Comparison of ENCODE assay signal across 24 cellular contexts in genomic region chrX:32525234-32525633, GRCh38.
"Had no signal": no experiment of that assay in that cellular context is flagged by ENCODE, and none has a peak within 500 bp of the region (broad histone marks: within the 10 kb centered on the region; RNA-seq: fewer than 3 reads in every experiment).

No MANE protein-coding gene starts in this region.

- ATAC-seq: activated CD4-positive, CD25-positive, alpha-beta regulatory T cell treated with anti-CD3 and anti-CD28 coated beads, Interleukin-2, amount 50 U/mL, for 24 hours; activated CD8-positive, alpha-beta T cell treated with anti-CD3 and anti-CD28 coated beads for 36 hours; activated T-cell treated with anti-CD3 and anti-CD28 coated beads, Interleukin-2, amount 50 U/mL, for 4 hours; activated T-helper 17 cell treated with anti-CD3 and anti-CD28 coated beads, Interleukin-2, amount 50 U/mL, for 72 hours; effector memory CD8-positive, alpha-beta T cell; foreskin keratinocyte; gastrocnemius medialis; T-helper 17 cell had no signal

- DNase-seq: activated B cell treated with CpG ODN at 0.5 μM for 24 hours; activated CD4-positive, alpha-beta T cell treated with anti-CD3 and anti-CD28 coated beads for 48 hours; activated CD4-positive, alpha-beta T cell treated with anti-CD3 and anti-CD28 coated beads, Interleukin-2, amount 50 U/mL, for 1 hour; activated CD4-positive, alpha-beta T cell treated with anti-CD3 and anti-CD28 coated beads, Interleukin-2, amount 50 U/mL, for 48 hours; activated CD8-positive, alpha-beta memory T cell treated with anti-CD3 and anti-CD28 coated beads for 24 hours; activated CD8-positive, alpha-beta T cell treated with anti-CD3 and anti-CD28 coated beads for 36 hours; activated effector memory CD4-positive, alpha-beta T cell treated with Interleukin-2 at 50 U/mL for 16 hours; activated gamma-delta T cell treated with Interleukin-2 at 50 U/mL for 16 hours; activated naive CD4-positive, alpha-beta T cell treated with anti-CD3 and anti-CD28 coated beads, Interleukin-2, amount 50 U/mL, for 16 hours; activated naive CD4-positive, alpha-beta T cell treated with Interleukin-2 at 50 U/mL for 16 hours; activated T-cell treated with anti-CD3 and anti-CD28 coated beads, Interleukin-2, amount 50 U/mL, for 4 hours; amniotic stem cell; brain microvascular endothelial cell; dorsolateral prefrontal cortex; effector CD4-positive, alpha-beta T cell; effector memory CD8-positive, alpha-beta T cell; erythroblast; foreskin keratinocyte; gastrocnemius medialis; T-helper 17 cell; T1000; WERI-Rb-1 had no signal
